ENCODE assay signal across 1 cellular context in genomic region chr10:65501259-65501658, GRCh38.
TF ChIP-seq lines count a peak whose summit lies in the region.

No MANE protein-coding gene starts in this region.

TF ChIP-seq in GM23338, 12 proteins besides CTCF, POLR2A, EP300 and RAD21 (continued from another document):
- TF ChIP-seq REST (IDR thresholded peaks at IDR 0.05; ENCODE audit: unreplicated experiment) (no peak), ZNF331 (CRISPR knock-in tag; IDR thresholded peaks at IDR 0.05; ENCODE audit: low read depth) (no peak), ZNF462 (CRISPR knock-in tag; IDR thresholded peaks at IDR 0.05) (no peak)
